ENCODE assay signal across 1 cellular context in genomic region chr7:73871163-73872011, GRCh38.
TF ChIP-seq lines count a peak whose summit lies in the region.

No MANE protein-coding gene starts in this region.

TF ChIP-seq in A549, 52 proteins besides CTCF, POLR2A, EP300 and RAD21:
- TF ChIP-seq EHF (CRISPR knock-in tag; IDR thresholded peaks at IDR 0.05) (no peak), RFX5 (IDR thresholded peaks at IDR 0.05) (no peak), FOSL2 (IDR thresholded peaks at IDR 0.05) (no peak), FOSL2 (CRISPR knock-in tag; IDR thresholded peaks at IDR 0.05) (no peak), TFCP2L1 (CRISPR knock-in tag; IDR thresholded peaks at IDR 0.05) (no peak), CBX2 (IDR thresholded peaks at IDR 0.05; ENCODE audit: borderline replicate concordance, low read depth) (no peak), FOSB (CRISPR knock-in tag; IDR thresholded peaks at IDR 0.05) (no peak), PHF8 (IDR thresholded peaks at IDR 0.05; ENCODE audit: borderline replicate concordance, low read depth) (no peak), NR3C1 (IDR thresholded peaks at IDR 0.05) (no peak), ZC3H11A (IDR thresholded peaks at IDR 0.05) (no peak), E2F6 (IDR thresholded peaks at IDR 0.05; ENCODE audit: borderline replicate concordance, low read depth) (no peak), GATA3 (IDR thresholded peaks at IDR 0.05; ENCODE audit: borderline replicate concordance) (no peak), CHD4 (IDR thresholded peaks at IDR 0.05; ENCODE audit: borderline replicate concordance) (no peak), MYC (IDR thresholded peaks at IDR 0.05; ENCODE audit: borderline replicate concordance, low read length) (no peak), RARB (CRISPR knock-in tag; IDR thresholded peaks at IDR 0.05) (no peak), NPAS2 (CRISPR knock-in tag; IDR thresholded peaks at IDR 0.05; ENCODE audit: borderline replicate concordance) (no peak)
- TF ChIP-seq, protein P1, sequence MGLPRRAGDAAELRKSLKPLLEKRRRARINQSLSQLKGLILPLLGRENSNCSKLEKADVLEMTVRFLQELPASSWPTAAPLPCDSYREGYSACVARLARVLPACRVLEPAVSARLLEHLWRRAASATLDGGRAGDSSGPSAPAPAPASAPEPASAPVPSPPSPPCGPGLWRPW (IDR thresholded peaks at IDR 0.05), result no peak
- TF ChIP-seq, protein P2, sequence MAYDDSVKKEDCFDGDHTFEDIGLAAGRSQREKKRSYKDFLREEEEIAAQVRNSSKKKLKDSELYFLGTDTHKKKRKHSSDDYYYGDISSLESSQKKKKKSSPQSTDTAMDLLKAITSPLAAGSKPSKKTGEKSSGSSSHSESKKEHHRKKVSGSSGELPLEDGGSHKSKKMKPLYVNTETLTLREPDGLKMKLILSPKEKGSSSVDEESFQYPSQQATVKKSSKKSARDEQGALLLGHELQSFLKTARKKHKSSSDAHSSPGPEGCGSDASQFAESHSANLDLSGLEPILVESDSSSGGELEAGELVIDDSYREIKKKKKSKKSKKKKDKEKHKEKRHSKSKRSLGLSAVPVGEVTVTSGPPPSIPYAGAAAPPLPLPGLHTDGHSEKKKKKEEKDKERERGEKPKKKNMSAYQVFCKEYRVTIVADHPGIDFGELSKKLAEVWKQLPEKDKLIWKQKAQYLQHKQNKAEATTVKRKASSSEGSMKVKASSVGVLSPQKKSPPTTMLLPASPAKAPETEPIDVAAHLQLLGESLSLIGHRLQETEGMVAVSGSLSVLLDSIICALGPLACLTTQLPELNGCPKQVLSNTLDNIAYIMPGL (CRISPR knock-in tag; IDR thresholded peaks at IDR 0.05; ENCODE audit: borderline replicate concordance), result no peak
TF ChIP-seq in A549: peak in this region for 0.
